Comparison of ENCODE assay signal across 8 cellular contexts in genomic region chrX:100685284-100685996, GRCh38. TPM values are rescaled to one million over a fixed set of nuclear protein-coding genes. Genes with fewer than 3 reads are reported as not detected.
DNase-seq lines count a peak whose midpoint lies in the region; ATAC-seq and TF ChIP-seq lines count a peak whose summit lies in the region.

No MANE protein-coding gene starts in this region.

- peak; percentile 47 for ATAC-seq in activated CD8-positive, alpha-beta memory T cell treated with anti-CD3 and anti-CD28 coated beads, Interleukin-2, amount 10 ng/mL, durations not matched to agents 7 days and 5 days
- ATAC-seq in naive thymus-derived CD4-positive, alpha-beta T cell: peak; percentile 83

- H3K9me3 ChIP-seq in NT2/D1 (ENCODE audit: insufficient read depth, low read length): no peaks in the 10 kb centered on the region
- H3K9me3 ChIP-seq in naive thymus-derived CD4-positive, alpha-beta T cell (ENCODE audit: control insufficient read depth in 2 of 3, low read length in 3 of 3): no peaks in the 10 kb centered on the region

- no peaks in the 10 kb centered on the region for H3K36me3 Mint-ChIP-seq in activated CD8-positive, alpha-beta memory T cell treated with anti-CD3 and anti-CD28 coated beads, Interleukin-2, amount 10 ng/mL, durations not matched to agents 7 days and 5 days
- no peaks in the 10 kb centered on the region for H3K36me3 Mint-ChIP-seq in naive thymus-derived CD4-positive, alpha-beta T cell

- H3K27ac Mint-ChIP-seq in activated CD8-positive, alpha-beta memory T cell treated with anti-CD3 and anti-CD28 coated beads, Interleukin-2, amount 10 ng/mL, durations not matched to agents 7 days and 5 days: no peak overlapping the region
- no peak overlapping the region for H3K27ac Mint-ChIP-seq in naive thymus-derived CD4-positive, alpha-beta T cell

- H3K4me1 ChIP-seq in NT2/D1 (ENCODE audit: insufficient read depth, insufficient read length): no peaks in the 10 kb centered on the region
- no peaks in the 10 kb centered on the region for H3K4me1 ChIP-seq in naive thymus-derived CD4-positive, alpha-beta T cell (ENCODE audit: control insufficient read depth in 2 of 2, insufficient read depth in 2 of 2, low read length in 2 of 2)

- no peak overlapping the region for H3K27ac ChIP-seq in naive thymus-derived CD4-positive, alpha-beta T cell (ENCODE audit: low read depth, low read length)

- intact Hi-C loops in naive thymus-derived CD4-positive, alpha-beta T cell (cut with micrococcal nuclease): loop anchor here (1.0 kb wide), 2 partner anchors 83 to 521 kb away; no protein-coding TSS in a partner anchor

- no peaks in the 10 kb centered on the region for H3K27me3 ChIP-seq in NT2/D1 (ENCODE audit: insufficient read depth, insufficient read length)
- H3K27me3 ChIP-seq in naive thymus-derived CD4-positive, alpha-beta T cell (ENCODE audit: control insufficient read depth in 2 of 2, insufficient read depth in 2 of 2, low read length in 2 of 2): no peaks in the 10 kb centered on the region

- H3K36me3 ChIP-seq in NT2/D1 (ENCODE audit: insufficient read depth, insufficient read length, low read length): no peaks in the 10 kb centered on the region
- no peaks in the 10 kb centered on the region for H3K36me3 ChIP-seq in naive thymus-derived CD4-positive, alpha-beta T cell (ENCODE audit: control insufficient read depth in 2 of 3, insufficient read depth in 3 of 3, low read length in 3 of 3)

- H3K9ac ChIP-seq in NT2/D1 (ENCODE audit: insufficient read length, low read depth): no peak overlapping the region

- DNase-seq in COLO829 (ENCODE audit: low spot score): peak; percentile 63
- DNase-seq in GM20000 (ENCODE audit: low spot score): peak; percentile 45
- peak; percentile 69 for DNase-seq in HT1080 (ENCODE audit: low read depth)
- DNase-seq in NT2/D1 (ENCODE audit: low read depth, low spot score): peak; percentile 82
- peak; percentile 67 for DNase-seq in activated CD8-positive, alpha-beta memory T cell treated with anti-CD3 and anti-CD28 coated beads, Interleukin-2, amount 10 ng/mL, durations not matched to agents 7 days and 5 days
- DNase-seq in epithelial cell of proximal tubule (ENCODE audit: low read depth): peak; percentile 31
- DNase-seq in naive thymus-derived CD4-positive, alpha-beta T cell: peak in 8 of 9 donors; percentile 34 to 69 (median 60)
- DNase-seq in superior temporal gyrus (ENCODE audit: extremely low spot score): peak; percentile 87

- no peak overlapping the region for H3K4me3 Mint-ChIP-seq in activated CD8-positive, alpha-beta memory T cell treated with anti-CD3 and anti-CD28 coated beads, Interleukin-2, amount 10 ng/mL, durations not matched to agents 7 days and 5 days
- H3K4me3 Mint-ChIP-seq in naive thymus-derived CD4-positive, alpha-beta T cell: no peak overlapping the region

- H3K4me1 Mint-ChIP-seq in activated CD8-positive, alpha-beta memory T cell treated with anti-CD3 and anti-CD28 coated beads, Interleukin-2, amount 10 ng/mL, durations not matched to agents 7 days and 5 days: peaks cover 8% of the 10 kb centered on the region
- H3K4me1 Mint-ChIP-seq in naive thymus-derived CD4-positive, alpha-beta T cell: peaks cover 0 to 14% (median 5%) of the 10 kb centered on the region in 7 donors

- H3K4me3 ChIP-seq in NT2/D1 (ENCODE audit: insufficient read length, low read depth) (no peak overlapping the region), epithelial cell of proximal tubule (ENCODE audit: low read depth, low read length) (no peak overlapping the region)
- no peak overlapping the region for H3K4me3 ChIP-seq in naive thymus-derived CD4-positive, alpha-beta T cell (ENCODE audit: low read length)

- CTCF ChIA-PET in activated CD8-positive, alpha-beta memory T cell treated with anti-CD3 and anti-CD28 coated beads, Interleukin-2, amount 10 ng/mL, durations not matched to agents 7 days and 5 days (lab: Charles Lee): interaction anchor here (0.8 to 4.0 kb wide), 4 partner anchors 11 to 84 kb away, joined by 3 to 27 read pairs (median 6); no protein-coding TSS in a partner anchor
- CTCF ChIA-PET in naive thymus-derived CD4-positive, alpha-beta T cell (lab: Charles Lee): interaction anchor here (1.5 kb wide), 1 partner anchor 83 kb away, joined by 3 read pairs; no protein-coding TSS in a partner anchor

- no peaks in the 10 kb centered on the region for H3K9me3 Mint-ChIP-seq in activated CD8-positive, alpha-beta memory T cell treated with anti-CD3 and anti-CD28 coated beads, Interleukin-2, amount 10 ng/mL, durations not matched to agents 7 days and 5 days (ENCODE audit: low read depth)
- H3K9me3 Mint-ChIP-seq in naive thymus-derived CD4-positive, alpha-beta T cell: peaks cover 0 to 1% (median 0%) of the 10 kb centered on the region in 11 donors

- peak; percentile 37 for TF ChIP-seq CTCF in GM20000 (IDR thresholded peaks at IDR 0.05; ENCODE audit: extremely low read depth, missing control alignments)
- peak; percentile 84 for TF ChIP-seq CTCF in epithelial cell of proximal tubule (conservative IDR thresholded peaks at IDR 0.05; ENCODE audit: low read depth, low read length)

- peaks cover 7% of the 10 kb centered on the region for H3K27me3 Mint-ChIP-seq in activated CD8-positive, alpha-beta memory T cell treated with anti-CD3 and anti-CD28 coated beads, Interleukin-2, amount 10 ng/mL, durations not matched to agents 7 days and 5 days
- peaks cover 0 to 3% (median 0%) of the 10 kb centered on the region in 5 donors for H3K27me3 Mint-ChIP-seq in naive thymus-derived CD4-positive, alpha-beta T cell

- POLR2A ChIA-PET in naive thymus-derived CD4-positive, alpha-beta T cell (lab: Charles Lee): no interaction called here

RNA-seq across cellular contexts. Expression of gene SRPX2, which starts 41.4 kb away (rescaled TPM):
- total RNA-seq in HT1080 (2014; rRNA removed; shearing (Covaris generic)): 10.3 and 13.0 TPM in 2 replicates
- polyA plus RNA-seq in HT1080 (2015; cell fraction: cytosol; rRNA removed): 9.3 and 11.4 TPM in 2 replicates
- polyA plus RNA-seq in HT1080 (2015; cell fraction: nucleus; rRNA removed): 40.4 and 42.3 TPM in 2 replicates
- not detected for total RNA-seq in activated CD8-positive, alpha-beta memory T cell treated with anti-CD3 and anti-CD28 coated beads, Interleukin-2, amount 10 ng/mL, durations not matched to agents 7 days and 5 days
- 7.2 and 29.5 TPM in 2 replicates for total RNA-seq in epithelial cell of proximal tubule
- total RNA-seq in naive thymus-derived CD4-positive, alpha-beta T cell: not detected
- polyA plus RNA-seq in naive thymus-derived CD4-positive, alpha-beta T cell: not detected

RNA-seq across cellular contexts. Expression of gene SYTL4, which starts 46.5 kb away (rescaled TPM):
- 7.1 and 11.3 TPM in 2 replicates for total RNA-seq in HT1080 (2014; rRNA removed; shearing (Covaris generic))
- 2.5 and 2.8 TPM in 2 replicates for polyA plus RNA-seq in HT1080 (2015; cell fraction: cytosol; rRNA removed)
- polyA plus RNA-seq in HT1080 (2015; cell fraction: nucleus; rRNA removed): 11.3 and 13.1 TPM in 2 replicates
- total RNA-seq in activated CD8-positive, alpha-beta memory T cell treated with anti-CD3 and anti-CD28 coated beads, Interleukin-2, amount 10 ng/mL, durations not matched to agents 7 days and 5 days: not detected
- 5.3 and 8.0 TPM in 2 replicates for total RNA-seq in epithelial cell of proximal tubule
- under 1 TPM in 1 of 5 experiments, not detected in 4; 0.39 TPM for total RNA-seq in naive thymus-derived CD4-positive, alpha-beta T cell
- not detected for polyA plus RNA-seq in naive thymus-derived CD4-positive, alpha-beta T cell

RNA-seq across cellular contexts. Expression of gene TSPAN6, which starts 48.8 kb away (rescaled TPM):
- 16.3 and 17.5 TPM in 2 replicates for total RNA-seq in HT1080 (2014; rRNA removed; shearing (Covaris generic))
- 16.4 and 17.7 TPM in 2 replicates for polyA plus RNA-seq in HT1080 (2015; cell fraction: cytosol; rRNA removed)
- 13.3 and 14.3 TPM in 2 replicates for polyA plus RNA-seq in HT1080 (2015; cell fraction: nucleus; rRNA removed)
- not detected for total RNA-seq in activated CD8-positive, alpha-beta memory T cell treated with anti-CD3 and anti-CD28 coated beads, Interleukin-2, amount 10 ng/mL, durations not matched to agents 7 days and 5 days
- total RNA-seq in epithelial cell of proximal tubule: 39.5 and 59.0 TPM in 2 replicates
- 1 to 10 TPM in 4 of 5 experiments, not detected in 1; 1.0 to 2.3 (median 1.9) TPM for total RNA-seq in naive thymus-derived CD4-positive, alpha-beta T cell
- polyA plus RNA-seq in naive thymus-derived CD4-positive, alpha-beta T cell: 1 to 10 TPM; 4.1 to 7.7 TPM

Comparison
In these comparisons a context has a peak if more than half of its experiments do, and no peak if none do; other contexts are left out.
1. DNase-seq: peak in every context shown above with its lines; median percentile 87 in superior temporal gyrus; 82 in NT2/D1; 69 in HT1080; 67 in activated CD8-positive, alpha-beta memory T cell treated with anti-CD3 and anti-CD28 coated beads, Interleukin-2, amount 10 ng/mL, durations not matched to agents 7 days and 5 days; 63 in COLO829; 60 in naive thymus-derived CD4-positive, alpha-beta T cell; 45 in GM20000; 31 in epithelial cell of proximal tubule.